In genomic region chr4:112213850-112214249, GRCh38 we compare ENCODE assay signal across 17 cellular contexts. TPM values are rescaled to one million over a fixed set of nuclear protein-coding genes. Genes with fewer than 3 reads are reported as not detected.
DNase-seq lines count a peak whose midpoint lies in the region; ATAC-seq and TF ChIP-seq lines count a peak whose summit lies in the region.
"Had no signal": no experiment of that assay in that cellular context is flagged by ENCODE, and none has a peak within 500 bp of the region (broad histone marks: within the 10 kb centered on the region; RNA-seq: fewer than 3 reads in every experiment).

No MANE protein-coding gene starts in this region.

- peak overlapping the region in 2 of 9 donors; percentile 5 to 6 for H3K27ac Mint-ChIP-seq in naive thymus-derived CD4-positive, alpha-beta T cell
- H3K27ac Mint-ChIP-seq in activated naive CD4-positive, alpha-beta T cell treated with anti-CD3 and anti-CD28 coated beads, Interleukin-2, amount 10 ng/mL, durations not matched to agents 7 days and 5 days: no peak overlapping the region
- H3K27ac Mint-ChIP-seq: activated naive CD8-positive, alpha-beta T cell treated with anti-CD3 and anti-CD28 coated beads, Interleukin-2, amount 50 U/mL, for 24 hours; nephron had no signal

- ATAC-seq in naive thymus-derived CD4-positive, alpha-beta T cell: peak; percentile 44
- ATAC-seq in HG02678 (IDR thresholded peaks at IDR 0.05; ENCODE audit: unreplicated experiment): no peak
- ATAC-seq: activated naive CD8-positive, alpha-beta T cell treated with anti-CD3 and anti-CD28 coated beads, Interleukin-2, amount 50 U/mL, for 24 hours; left cardiac atrium had no signal

- peak overlapping the region; percentile 29 for H3K4me2 ChIP-seq in mammary epithelial cell (ENCODE audit: insufficient read depth, low read depth, low read length)

- H3K36me3 Mint-ChIP-seq in naive thymus-derived CD4-positive, alpha-beta T cell: no peaks in the 10 kb centered on the region
- no peaks in the 10 kb centered on the region for H3K36me3 Mint-ChIP-seq in activated naive CD4-positive, alpha-beta T cell treated with anti-CD3 and anti-CD28 coated beads, Interleukin-2, amount 10 ng/mL, durations not matched to agents 7 days and 5 days

- dilution Hi-C loops in mammary epithelial cell (cut with HindIII; ENCODE audit: low sequenced_read_pairs): no loop called here

- H3K4me3 ChIP-seq in mammary epithelial cell (replicated peaks in 1 of 3; ENCODE audit: insufficient read depth in 1 of 3, low read depth in 2 of 3, low read length in 3 of 3): no peak overlapping the region
- no peak overlapping the region for H3K4me3 ChIP-seq in naive thymus-derived CD4-positive, alpha-beta T cell (ENCODE audit: low read length)
- H3K4me3 ChIP-seq: dorsolateral prefrontal cortex, testis had no signal

- peaks cover 12% of the 10 kb centered on the region for H3K4me1 ChIP-seq in mammary epithelial cell (ENCODE audit: insufficient read depth, low read length)
- H3K4me1 ChIP-seq in naive thymus-derived CD4-positive, alpha-beta T cell (ENCODE audit: control insufficient read depth in 2 of 2, insufficient read depth in 2 of 2, low read length in 2 of 2): no peaks in the 10 kb centered on the region
- H3K4me1 ChIP-seq: testis had no signal

- DNase-seq in ELR (ENCODE audit: low read depth) (peak; percentile 87), NCI-H460 (ENCODE audit: extremely low read depth, low read depth) (peak; percentile 38), mammary epithelial cell (peak; percentile 68), NCI-H2171 treated with DMSO at 0.1 percent for 48 hours (lab: John Stamatoyannopoulos, UW) (no peak), activated T-cell treated with anti-CD3 and anti-CD28 coated beads for 4 hours (no peak)
- DNase-seq in naive thymus-derived CD4-positive, alpha-beta T cell: no peak
- DNase-seq in activated naive CD4-positive, alpha-beta T cell treated with anti-CD3 and anti-CD28 coated beads, Interleukin-2, amount 10 ng/mL, durations not matched to agents 7 days and 5 days: no peak
- DNase-seq: activated CD8-positive, alpha-beta memory T cell treated with anti-CD3 and anti-CD28 coated beads, Interleukin-2, amount 50 U/mL, for 4 hours; activated naive CD8-positive, alpha-beta T cell treated with anti-CD3 and anti-CD28 coated beads, Interleukin-2, amount 50 U/mL, for 24 hours; dorsolateral prefrontal cortex; glutamatergic neuron; left cardiac atrium; SHP77 treated with DMSO at 0.1 percent for 48 hours; testis had no signal

- no TSS peak for BruUV-seq in mammary epithelial cell (replicated peaks; lab: Mats Ljungman, UMichigan)

- in situ Hi-C loops in mammary epithelial cell (cut with MboI; ENCODE audit: low sequenced_read_pairs in 2 of 2): no loop called here

- CTCF ChIA-PET in mammary epithelial cell (lab: Charles Lee; ENCODE audit: low non-redundant PET): interaction anchor here (0.6 kb wide), 1 partner anchor 391 kb away, joined by 3 read pairs; no protein-coding TSS in a partner anchor
- CTCF ChIA-PET in naive thymus-derived CD4-positive, alpha-beta T cell (lab: Charles Lee): interaction anchor here (0.7 to 5.2 kb wide), 8 partner anchors 20 to 428 kb away, joined by 3 to 35 read pairs (median 4); no protein-coding TSS in a partner anchor
- CTCF ChIA-PET in activated naive CD4-positive, alpha-beta T cell treated with anti-CD3 and anti-CD28 coated beads, Interleukin-2, amount 10 ng/mL, durations not matched to agents 7 days and 5 days (lab: Charles Lee): interaction anchor here (1.0 to 4.3 kb wide), 12 partner anchors 14 to 311 kb away, joined by 3 to 18 read pairs (median 5); no protein-coding TSS in a partner anchor

- no peaks in the 10 kb centered on the region for H3K27me3 ChIP-seq in mammary epithelial cell (ENCODE audit: insufficient read depth, low read length)
- H3K27me3 ChIP-seq in naive thymus-derived CD4-positive, alpha-beta T cell (ENCODE audit: control insufficient read depth in 2 of 2, insufficient read depth in 2 of 2, low read length in 2 of 2): no peaks in the 10 kb centered on the region
- H3K27me3 ChIP-seq: dorsolateral prefrontal cortex, testis had no signal

- no peaks in the 10 kb centered on the region for H3K79me2 ChIP-seq in mammary epithelial cell (ENCODE audit: insufficient read depth, low read length)

- peaks cover 0 to 9% (median 4%) of the 10 kb centered on the region in 7 donors for H3K4me1 Mint-ChIP-seq in naive thymus-derived CD4-positive, alpha-beta T cell
- H3K4me1 Mint-ChIP-seq in activated naive CD4-positive, alpha-beta T cell treated with anti-CD3 and anti-CD28 coated beads, Interleukin-2, amount 10 ng/mL, durations not matched to agents 7 days and 5 days: peaks cover 5% of the 10 kb centered on the region
- H3K4me1 Mint-ChIP-seq: nephron had no signal

- TF ChIP-seq CTCF in mammary epithelial cell (conservative IDR thresholded peaks at IDR 0.05 in 1 of 2, IDR thresholded peaks at IDR 0.05 in 1 of 2; ENCODE audit: extremely low read depth in 1 of 2, insufficient read depth in 1 of 2, low read depth in 1 of 2, low read length in 2 of 2): no peak

- H3K9me3 Mint-ChIP-seq in naive thymus-derived CD4-positive, alpha-beta T cell: no peaks in the 10 kb centered on the region
- no peaks in the 10 kb centered on the region for H3K9me3 Mint-ChIP-seq in activated naive CD4-positive, alpha-beta T cell treated with anti-CD3 and anti-CD28 coated beads, Interleukin-2, amount 10 ng/mL, durations not matched to agents 7 days and 5 days
- H3K9me3 Mint-ChIP-seq: activated naive CD8-positive, alpha-beta T cell treated with anti-CD3 and anti-CD28 coated beads, Interleukin-2, amount 50 U/mL, for 24 hours; nephron had no signal

- no peak overlapping the region for H3K4me3 Mint-ChIP-seq in naive thymus-derived CD4-positive, alpha-beta T cell
- no peak overlapping the region for H3K4me3 Mint-ChIP-seq in activated naive CD4-positive, alpha-beta T cell treated with anti-CD3 and anti-CD28 coated beads, Interleukin-2, amount 10 ng/mL, durations not matched to agents 7 days and 5 days
- H3K4me3 Mint-ChIP-seq: activated naive CD8-positive, alpha-beta T cell treated with anti-CD3 and anti-CD28 coated beads, Interleukin-2, amount 50 U/mL, for 24 hours; nephron had no signal

- peak overlapping the region; percentile 5 for H3K27ac ChIP-seq in mammary epithelial cell (ENCODE audit: insufficient read depth, low read depth, low read length)
- no peak overlapping the region for H3K27ac ChIP-seq in naive thymus-derived CD4-positive, alpha-beta T cell (ENCODE audit: low read depth, low read length)
- H3K27ac ChIP-seq: dorsolateral prefrontal cortex, testis, VCaP had no signal

- POLR2A ChIA-PET in naive thymus-derived CD4-positive, alpha-beta T cell (lab: Charles Lee): interaction anchor here (1.0 to 1.5 kb wide), 2 partner anchors 18 to 20 kb away, joined by 4 to 6 read pairs; partner anchors contain the start of gene AP1AR

- H3K9ac ChIP-seq in mammary epithelial cell (ENCODE audit: insufficient read depth, low read length): no peak overlapping the region

- intact Hi-C loops in mammary epithelial cell (cut with micrococcal nuclease): loop anchor here (1.0 kb wide), 4 partner anchors 21 to 390 kb away; no protein-coding TSS in a partner anchor
- intact Hi-C loops in naive thymus-derived CD4-positive, alpha-beta T cell (cut with micrococcal nuclease): loop anchor here (1.0 to 5.0 kb wide), 9 partner anchors 18 to 390 kb away; no protein-coding TSS in a partner anchor

- H3K36me3 ChIP-seq in mammary epithelial cell (ENCODE audit: insufficient read depth, low read length): no peaks in the 10 kb centered on the region
- no peaks in the 10 kb centered on the region for H3K36me3 ChIP-seq in naive thymus-derived CD4-positive, alpha-beta T cell (ENCODE audit: control insufficient read depth in 2 of 3, insufficient read depth in 3 of 3, low read length in 3 of 3)

- no peaks in the 10 kb centered on the region for H4K20me1 ChIP-seq in mammary epithelial cell (ENCODE audit: insufficient read depth, low read length)

- 30% methylated on average over 3 of the region's 3 CpGs for WGBS in mammary epithelial cell (ENCODE audit: low coverage, missing lambda C conversion rate)

- peaks cover 0 to 7% (median 0%) of the 10 kb centered on the region in 5 donors for H3K27me3 Mint-ChIP-seq in naive thymus-derived CD4-positive, alpha-beta T cell
- peaks cover 6% of the 10 kb centered on the region for H3K27me3 Mint-ChIP-seq in activated naive CD4-positive, alpha-beta T cell treated with anti-CD3 and anti-CD28 coated beads, Interleukin-2, amount 10 ng/mL, durations not matched to agents 7 days and 5 days
- H3K27me3 Mint-ChIP-seq: activated naive CD8-positive, alpha-beta T cell treated with anti-CD3 and anti-CD28 coated beads, Interleukin-2, amount 50 U/mL, for 24 hours had no signal

- H2AFZ ChIP-seq in mammary epithelial cell (ENCODE audit: low read depth, low read length): no peak overlapping the region

- H3K9me3 ChIP-seq in mammary epithelial cell (replicated peaks; ENCODE audit: insufficient read depth, low read length): no peaks in the 10 kb centered on the region
- no peaks in the 10 kb centered on the region for H3K9me3 ChIP-seq in naive thymus-derived CD4-positive, alpha-beta T cell (ENCODE audit: control insufficient read depth in 2 of 3, low read length in 3 of 3)
- H3K9me3 ChIP-seq: testis had no signal

RNA-seq across cellular contexts. Expression of gene AP1AR, which starts 17.7 kb away (rescaled TPM):
- 44.9 and 47.9 TPM in 2 replicates for total RNA-seq in NCI-H460 (2014; rRNA removed; shearing (Covaris generic))
- polyA plus RNA-seq in NCI-H460 (2014; cell fraction: nucleus; rRNA removed): 28.9 and 61.2 TPM in 2 replicates
- 10 to 100 TPM; 24.6 to 27.3 TPM for total RNA-seq in mammary epithelial cell
- 6.7 TPM for polyA plus RNA-seq in mammary epithelial cell
- polyA minus RNA-seq in mammary epithelial cell: 3.7 TPM
- total RNA-seq in naive thymus-derived CD4-positive, alpha-beta T cell: 10 to 100 TPM in 4 of 5 experiments, 1 to 10 TPM in 1; 7.3 to 21.0 (median 17.0) TPM
- polyA plus RNA-seq in naive thymus-derived CD4-positive, alpha-beta T cell: 10 to 100 TPM; 16.4 to 23.8 TPM

Comparison
In these comparisons a context has a peak if more than half of its experiments do, and no peak if none do; other contexts are left out.
1. DNase-seq: peak in ELR (single experiment), NCI-H460 (single experiment) and mammary epithelial cell (single experiment); none in naive thymus-derived CD4-positive, alpha-beta T cell (0 of 9), activated naive CD4-positive, alpha-beta T cell treated with anti-CD3 and anti-CD28 coated beads, Interleukin-2, amount 10 ng/mL, durations not matched to agents 7 days and 5 days (single experiment), NCI-H2171 treated with DMSO at 0.1 percent for 48 hours (single experiment) and activated T-cell treated with anti-CD3 and anti-CD28 coated beads for 4 hours (single experiment).